10 cellular contexts compared by ENCODE assay signal in genomic region chr15:31367730-31368344, GRCh38. TPM values are rescaled to one million over a fixed set of nuclear protein-coding genes. Genes with fewer than 3 reads are reported as not detected.
DNase-seq lines count a peak whose midpoint lies in the region; ATAC-seq lines count a peak whose summit lies in the region.
"Had no signal": no experiment of that assay in that cellular context is flagged by ENCODE, and none has a peak within 500 bp of the region (broad histone marks: within the 10 kb centered on the region; RNA-seq: fewer than 3 reads in every experiment).

No MANE protein-coding gene starts in this region.

- peaks cover 20% of the 10 kb centered on the region for H3K79me2 ChIP-seq in trophoblast cell (ENCODE audit: control insufficient read depth, insufficient read depth, low read length, poor library complexity)

- H3K4me1 ChIP-seq in trophoblast cell (ENCODE audit: control insufficient read depth in 1 of 2, insufficient read depth in 2 of 2, low read length in 2 of 2): peaks cover 53 to 65% of the 10 kb centered on the region in 2 experiments

- H3K27ac ChIP-seq in trophoblast cell (ENCODE audit: low read depth, low read length): peak overlapping the region; percentile 5

- peaks cover 46% of the 10 kb centered on the region for H3K79me1 ChIP-seq in trophoblast cell (ENCODE audit: low read length)

- no peak overlapping the region for H4K8ac ChIP-seq in trophoblast cell (ENCODE audit: low read depth, low read length)

- H3K36me3 ChIP-seq in trophoblast cell (ENCODE audit: control insufficient read depth in 1 of 2, insufficient read depth in 2 of 2, low read length in 2 of 2): peaks cover 5 to 6% of the 10 kb centered on the region in 2 experiments

- no peak overlapping the region for H4K12ac ChIP-seq in trophoblast cell (ENCODE audit: low read depth, low read length)

- H3K4ac ChIP-seq in trophoblast cell (ENCODE audit: low read depth, low read length): peak overlapping the region; percentile 1

- H3K9ac ChIP-seq in trophoblast cell (ENCODE audit: low read length): no peak overlapping the region

- H4K91ac ChIP-seq in trophoblast cell (ENCODE audit: low read depth, low read length): peak overlapping the region; percentile 71

- peak overlapping the region; percentile 55 for H3K18ac ChIP-seq in trophoblast cell (ENCODE audit: low read length)

- no peak overlapping the region for H3K4me2 ChIP-seq in trophoblast cell (ENCODE audit: low read length)

- peak; percentile 41 for ATAC-seq in GM18861 (IDR thresholded peaks at IDR 0.05; ENCODE audit: unreplicated experiment)
- ATAC-seq in HG03175 (IDR thresholded peaks at IDR 0.05; ENCODE audit: unreplicated experiment): peak; percentile 50
- ATAC-seq in GM21825 (IDR thresholded peaks at IDR 0.05; ENCODE audit: unreplicated experiment): no peak

- H3K4me3 ChIP-seq in trophoblast cell (ENCODE audit: low read depth, low read length): no peak overlapping the region

- no peak overlapping the region for H2BK5ac ChIP-seq in trophoblast cell (ENCODE audit: low read depth, low read length, poor library complexity)

- peaks cover 11% of the 10 kb centered on the region for H3K9me3 ChIP-seq in trophoblast cell (ENCODE audit: insufficient read depth, low read depth, low read length)

- H3K23ac ChIP-seq in trophoblast cell (ENCODE audit: low read length): no peak overlapping the region

- no peaks in the 10 kb centered on the region for H3K27me3 ChIP-seq in trophoblast cell (ENCODE audit: insufficient read depth, low read length)

- no peak overlapping the region for H2BK120ac ChIP-seq in trophoblast cell (ENCODE audit: insufficient read depth, low read length, poor library complexity)

- DNase-seq in amniotic epithelial cell (ENCODE audit: low read depth) (peak; percentile 34), trophoblast cell (no peak), HuH-7 (ENCODE audit: low spot score) (no peak), iPS-NIHi7 (ENCODE audit: extremely low spot score) (no peak), cortex of kidney (lab: John Stamatoyannopoulos, UW) (no peak)
- DNase-seq: activated gamma-delta T cell, NCI-H1436 treated with DMSO at 0.1 percent for 48 hours had no signal

- no peak overlapping the region for H2BK12ac ChIP-seq in trophoblast cell (ENCODE audit: low read length)

- peak overlapping the region; percentile 45 for H3K14ac ChIP-seq in trophoblast cell (ENCODE audit: low read length)

- H2AK5ac ChIP-seq in trophoblast cell (ENCODE audit: low read length): no peak overlapping the region

- no CpG with 5 or more reads among the region's 13 CpGs for whole genome bisulfite sequencing in trophoblast cell (ENCODE audit: extremely low coverage, insufficient coverage, insufficient read length)

- no peak overlapping the region for H2AFZ ChIP-seq in trophoblast cell (ENCODE audit: insufficient read depth, low read length, poor library complexity)

RNA-seq across cellular contexts. Expression of gene KLF13, which starts 41.2 kb away (rescaled TPM):
- polyA plus RNA-seq in trophoblast cell (2013): 76.0 and 79.4 TPM in 2 replicates
